In genomic region chr10:44934416-44935200, GRCh38 we compare ENCODE assay signal across 20 cellular contexts. TPM values are rescaled to one million over a fixed set of nuclear protein-coding genes. Genes with fewer than 3 reads are reported as not detected.
A peak's percentile ranks its signal among the peaks of the same experiment; 100 is the strongest.
DNase-seq lines count a peak whose midpoint lies in the region; ATAC-seq and TF ChIP-seq lines count a peak whose summit lies in the region.
"Had no signal": no experiment of that assay in that cellular context is flagged by ENCODE, and none has a peak within 500 bp of the region (broad histone marks: within the 10 kb centered on the region; RNA-seq: fewer than 3 reads in every experiment).

No MANE protein-coding gene starts in this region.

- peak overlapping the region; percentile 28 for H3K4ac ChIP-seq in trophoblast cell (ENCODE audit: low read depth, low read length)

- H3K27me3 ChIP-seq in heart right ventricle (no peaks in the 10 kb centered on the region), trophoblast cell (ENCODE audit: insufficient read depth, low read length) (no peaks in the 10 kb centered on the region)
- H3K27me3 ChIP-seq: BE2C, colonic mucosa had no signal

- no peak overlapping the region for H3K4me3 Mint-ChIP-seq in activated CD8-positive, alpha-beta memory T cell treated with anti-CD3 and anti-CD28 coated beads, Interleukin-2, amount 10 ng/mL, durations not matched to agents 7 days and 5 days
- H3K4me3 Mint-ChIP-seq: IgD-negative memory B cell; natural killer cell treated with Interleukin-12 subunit alpha and Interleukin-12 subunit beta and Interleukin-15 and Interleukin-18, amount 100 ng/mL, for 72 hours had no signal

- peak overlapping the region; percentile 67 for H3K14ac ChIP-seq in trophoblast cell (ENCODE audit: low read length)

- H2AFZ ChIP-seq in trophoblast cell (ENCODE audit: insufficient read depth, low read length, poor library complexity), result no peak overlapping the region

- H3K27ac ChIP-seq in heart right ventricle (peak overlapping the region in 9 of 10 donors; percentile 41 to 76 (median 63)), trophoblast cell (ENCODE audit: low read depth, low read length) (peak overlapping the region; percentile 75)
- H3K27ac ChIP-seq: 22Rv1, colonic mucosa had no signal

- peak overlapping the region; percentile 70 for H2BK5ac ChIP-seq in trophoblast cell (ENCODE audit: low read depth, low read length, poor library complexity)

- H3K4me2 ChIP-seq in trophoblast cell (ENCODE audit: low read length), result no peak overlapping the region

- peaks cover 13% of the 10 kb centered on the region for H3K4me1 Mint-ChIP-seq in activated CD8-positive, alpha-beta memory T cell treated with anti-CD3 and anti-CD28 coated beads, Interleukin-2, amount 10 ng/mL, durations not matched to agents 7 days and 5 days
- H3K4me1 Mint-ChIP-seq: IgD-negative memory B cell had no signal

- H2AK5ac ChIP-seq in trophoblast cell (ENCODE audit: low read length), result peak overlapping the region; percentile 40

- H3K79me1 ChIP-seq in trophoblast cell (ENCODE audit: low read length), result peaks cover 23% of the 10 kb centered on the region

- no peak overlapping the region for H3K9ac ChIP-seq in trophoblast cell (ENCODE audit: low read length)

- DNase-seq in activated CD8-positive, alpha-beta memory T cell treated with anti-CD3 and anti-CD28 coated beads, Interleukin-2, amount 10 ng/mL, durations not matched to agents 7 days and 5 days, result peak; percentile 31
- no peak for DNase-seq in activated CD8-positive, alpha-beta memory T cell treated with anti-CD3 and anti-CD28 coated beads, Interleukin-2, amount 50 U/mL, for 4 hours
- DNase-seq in heart right ventricle, result peak; percentile 33 to 49
- no peak for DNase-seq in trophoblast cell
- peak; percentile 43 for DNase-seq in ureter (ENCODE audit: low spot score)
- no peak for DNase-seq in H4 (ENCODE audit: low spot score)
- DNase-seq in SW480 (ENCODE audit: low spot score), result no peak
- DNase-seq: BE2C, colonic mucosa, erythroblast, NCI-H2029 treated with DMSO at 0.1 percent for 48 hours, NCI-H510A, OCI-M1 had no signal

- intact Hi-C loops in heart right ventricle (cut with DNase I), result loop anchor here in 7 of 10 donors (1.0 to 10.0 kb wide), 8 partner anchors 38 to 300 kb away; partner anchors contain the start of genes DEPP1 (in 1 of the 7) and ZNF22 (in 1 of the 7)

- no peak overlapping the region for H3K23ac ChIP-seq in trophoblast cell (ENCODE audit: low read length)

- ATAC-seq in activated CD8-positive, alpha-beta memory T cell treated with anti-CD3 and anti-CD28 coated beads, Interleukin-2, amount 10 ng/mL, durations not matched to agents 7 days and 5 days, result no peak
- peak in 3 of 8 donors; percentile 7 to 16 (median 16) for ATAC-seq in heart right ventricle
- ATAC-seq in SK-N-SH treated with all-trans-retinoic acid at 6 μM for 48 hours, result no peak
- ATAC-seq: activated CD4-positive, CD25-positive, alpha-beta regulatory T cell treated with anti-CD3 and anti-CD28 coated beads, Interleukin-2, amount 50 U/mL, for 24 hours; natural killer cell treated with Interleukin-12 subunit alpha and Interleukin-12 subunit beta and Interleukin-15 and Interleukin-18, amount 100 ng/mL, for 72 hours had no signal

- no peak overlapping the region for H3K4me3 ChIP-seq in heart right ventricle
- H3K4me3 ChIP-seq in trophoblast cell (ENCODE audit: low read depth, low read length), result no peak overlapping the region
- H3K4me3 ChIP-seq: colonic mucosa had no signal

- H3K18ac ChIP-seq in trophoblast cell (ENCODE audit: low read length), result peak overlapping the region; percentile 25

- WGBS in heart right ventricle, 2 donors, result 64 to 68% methylated on average over 18 of the region's 18 CpGs
- no CpG with 5 or more reads among the region's 18 CpGs for WGBS in trophoblast cell (ENCODE audit: extremely low coverage, insufficient coverage, insufficient read length)

- H3K36me3 ChIP-seq in heart right ventricle, result no peaks in the 10 kb centered on the region
- no peaks in the 10 kb centered on the region for H3K36me3 ChIP-seq in trophoblast cell (ENCODE audit: control insufficient read depth in 1 of 2, insufficient read depth in 2 of 2, low read length in 2 of 2)
- H3K36me3 ChIP-seq: BE2C, colonic mucosa had no signal

- H2BK120ac ChIP-seq in trophoblast cell (ENCODE audit: insufficient read depth, low read length, poor library complexity), result peak overlapping the region; percentile 54

- no peak overlapping the region for H3K27ac Mint-ChIP-seq in activated CD8-positive, alpha-beta memory T cell treated with anti-CD3 and anti-CD28 coated beads, Interleukin-2, amount 10 ng/mL, durations not matched to agents 7 days and 5 days
- H3K27ac Mint-ChIP-seq: IgD-negative memory B cell had no signal

- no peaks in the 10 kb centered on the region for H3K9me3 ChIP-seq in heart right ventricle
- peaks cover 5% of the 10 kb centered on the region for H3K9me3 ChIP-seq in trophoblast cell (ENCODE audit: insufficient read depth, low read depth, low read length)
- H3K9me3 ChIP-seq: BE2C, colonic mucosa had no signal

- no peak for TF ChIP-seq CTCF in heart right ventricle (IDR thresholded peaks at IDR 0.05)

- no peaks in the 10 kb centered on the region for H3K27me3 Mint-ChIP-seq in activated CD8-positive, alpha-beta memory T cell treated with anti-CD3 and anti-CD28 coated beads, Interleukin-2, amount 10 ng/mL, durations not matched to agents 7 days and 5 days
- H3K27me3 Mint-ChIP-seq: IgD-negative memory B cell; natural killer cell treated with Interleukin-12 subunit alpha and Interleukin-12 subunit beta and Interleukin-15 and Interleukin-18, amount 100 ng/mL, for 72 hours had no signal

- peak overlapping the region; percentile 87 for H4K91ac ChIP-seq in trophoblast cell (ENCODE audit: low read depth, low read length)

- no peaks in the 10 kb centered on the region for H3K9me3 Mint-ChIP-seq in activated CD8-positive, alpha-beta memory T cell treated with anti-CD3 and anti-CD28 coated beads, Interleukin-2, amount 10 ng/mL, durations not matched to agents 7 days and 5 days (ENCODE audit: low read depth)
- H3K9me3 Mint-ChIP-seq: natural killer cell treated with Interleukin-12 subunit alpha and Interleukin-12 subunit beta and Interleukin-15 and Interleukin-18, amount 100 ng/mL, for 72 hours had no signal

- no peak overlapping the region for H4K8ac ChIP-seq in trophoblast cell (ENCODE audit: low read depth, low read length)

- H3K36me3 Mint-ChIP-seq in activated CD8-positive, alpha-beta memory T cell treated with anti-CD3 and anti-CD28 coated beads, Interleukin-2, amount 10 ng/mL, durations not matched to agents 7 days and 5 days, result no peaks in the 10 kb centered on the region
- H3K36me3 Mint-ChIP-seq: IgD-negative memory B cell; natural killer cell treated with Interleukin-12 subunit alpha and Interleukin-12 subunit beta and Interleukin-15 and Interleukin-18, amount 100 ng/mL, for 72 hours had no signal

- H3K4me1 ChIP-seq in heart right ventricle (peaks cover 9 to 68% (median 43%) of the 10 kb centered on the region in 9 donors), trophoblast cell (ENCODE audit: control insufficient read depth in 1 of 2, insufficient read depth in 2 of 2, low read length in 2 of 2) (peaks cover 25 to 35% of the 10 kb centered on the region in 2 experiments)
- H3K4me1 ChIP-seq: BE2C, colonic mucosa had no signal

- H3K79me2 ChIP-seq in trophoblast cell (ENCODE audit: control insufficient read depth, insufficient read depth, low read length, poor library complexity), result peaks cover 2% of the 10 kb centered on the region

- H2BK12ac ChIP-seq in trophoblast cell (ENCODE audit: low read length), result peak overlapping the region; percentile 79

- CTCF ChIA-PET in activated CD8-positive, alpha-beta memory T cell treated with anti-CD3 and anti-CD28 coated beads, Interleukin-2, amount 10 ng/mL, durations not matched to agents 7 days and 5 days (lab: Charles Lee), result interaction anchor here (1.2 kb wide), 1 partner anchor 41 kb away, joined by 7 read pairs; no protein-coding TSS in a partner anchor

- H4K12ac ChIP-seq in trophoblast cell (ENCODE audit: low read depth, low read length), result no peak overlapping the region

TF ChIP-seq in SK-N-SH treated with all-trans-retinoic acid at 6 μM for 48 hours, 23 proteins besides CTCF, POLR2A, EP300 and RAD21:
- TF ChIP-seq ZNF70 (CRISPR knock-in tag; IDR thresholded peaks at IDR 0.05), result no peak
- TF ChIP-seq ZC3H10 (CRISPR knock-in tag; IDR thresholded peaks at IDR 0.05), result no peak
- TF ChIP-seq BACH2 (CRISPR knock-in tag; IDR thresholded peaks at IDR 0.05; ENCODE audit: borderline replicate concordance), result no peak
- no peak for TF ChIP-seq OSR1 (CRISPR knock-in tag; IDR thresholded peaks at IDR 0.05)

RNA-seq across cellular contexts. Expression of gene TMEM72, which starts 23.5 kb away (rescaled TPM):
- total RNA-seq in activated CD8-positive, alpha-beta memory T cell treated with anti-CD3 and anti-CD28 coated beads, Interleukin-2, amount 10 ng/mL, durations not matched to agents 7 days and 5 days, result not detected
- total RNA-seq in heart right ventricle (under 1 TPM in 2 of 10 donors, not detected in 8; 0.17 to 0.22 TPM), ureter (not detected)
- not detected for polyA plus RNA-seq in heart right ventricle
- polyA plus RNA-seq in trophoblast cell (2013), result 0.18 and 0.37 TPM in 2 replicates
- not detected in 2 replicates for total RNA-seq in H4 (2014; rRNA removed; shearing (Covaris generic))
- total RNA-seq: lung microvascular endothelial cell; natural killer cell treated with Interleukin-12 subunit alpha and Interleukin-12 subunit beta and Interleukin-15 and Interleukin-18, amount 100 ng/mL, for 72 hours; SK-MEL-5 had no signal
- polyA plus RNA-seq: IgD-negative memory B cell had no signal

RNA-seq across cellular contexts. Expression of gene RASSF4, which starts 25.0 kb away (rescaled TPM):
- total RNA-seq in activated CD8-positive, alpha-beta memory T cell treated with anti-CD3 and anti-CD28 coated beads, Interleukin-2, amount 10 ng/mL, durations not matched to agents 7 days and 5 days, result 1 to 10 TPM; 1.2 to 3.1 TPM
- total RNA-seq in heart right ventricle, result 100 to 1,000 TPM in 2 of 10 donors, 10 to 100 TPM in 8; 73.3 to 120 (median 79.9) TPM
- polyA plus RNA-seq in heart right ventricle, result 10 to 100 TPM; 41.2 to 89.4 TPM
- 9.7 and 11.1 TPM in 2 replicates for polyA plus RNA-seq in trophoblast cell (2013)
- 22.7 TPM for total RNA-seq in ureter
- 7.6 and 7.8 TPM in 2 replicates for total RNA-seq in H4 (2014; rRNA removed; shearing (Covaris generic))

RNA-seq across cellular contexts. Expression of gene DEPP1, which starts 44.0 kb away (rescaled TPM):
- total RNA-seq in activated CD8-positive, alpha-beta memory T cell treated with anti-CD3 and anti-CD28 coated beads, Interleukin-2, amount 10 ng/mL, durations not matched to agents 7 days and 5 days, result under 1 TPM in 1 of 2 experiments, not detected in 1; 0.37 TPM
- total RNA-seq in heart right ventricle (100 to 1,000 TPM in 1 of 10 donors, 10 to 100 TPM in 9; 10.0 to 172 (median 23.8) TPM), ureter (62.7 TPM)
- 10 to 100 TPM; 27.6 to 40.3 TPM for polyA plus RNA-seq in heart right ventricle
- 120 and 128 TPM in 2 replicates for polyA plus RNA-seq in trophoblast cell (2013)
- total RNA-seq in H4 (2014; rRNA removed; shearing (Covaris generic)), result 31.7 and 44.2 TPM in 2 replicates
- polyA plus RNA-seq: IgD-negative memory B cell had no signal

Comparison
In these comparisons a context has a peak if more than half of its experiments do, and no peak if none do; other contexts are left out.
1. DNase-seq: peak in activated CD8-positive, alpha-beta memory T cell treated with anti-CD3 and anti-CD28 coated beads, Interleukin-2, amount 10 ng/mL, durations not matched to agents 7 days and 5 days (single experiment), heart right ventricle (2 of 2) and ureter (single experiment); none in activated CD8-positive, alpha-beta memory T cell treated with anti-CD3 and anti-CD28 coated beads, Interleukin-2, amount 50 U/mL, for 4 hours (single experiment), trophoblast cell (0 of 2), H4 (single experiment) and SW480 (single experiment).
2. RNA of gene DEPP1, which starts 44.0 kb away (total RNA-seq): 62.7 TPM in ureter (single experiment), 31.7 to 44.2 TPM in H4 and 10.0 to 172 TPM in heart right ventricle; 0.37 TPM in activated CD8-positive, alpha-beta memory T cell treated with anti-CD3 and anti-CD28 coated beads, Interleukin-2, amount 10 ng/mL, durations not matched to agents 7 days and 5 days; every median in the first group is over 4 times any median in the second.